8 cellular contexts compared by ENCODE assay signal in the genomic region with DNA sequence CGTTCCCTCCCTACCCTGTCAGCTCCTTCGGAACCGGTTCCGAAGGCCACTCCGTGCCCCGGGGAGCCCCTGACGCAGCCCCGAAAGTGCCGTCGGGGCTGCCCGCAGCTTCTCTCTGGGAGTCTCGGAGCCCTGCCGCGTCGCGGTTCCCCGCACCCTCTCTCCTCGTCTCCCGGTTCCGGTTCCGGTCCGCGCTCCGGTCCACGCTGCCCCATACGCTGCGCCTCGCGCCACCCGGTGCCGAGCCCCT. TPM values are rescaled to one million over a fixed set of nuclear protein-coding genes. Genes with fewer than 3 reads are reported as not detected.
DNase-seq lines count a peak whose midpoint lies in the region; ATAC-seq and TF ChIP-seq lines count a peak whose summit lies in the region.

No MANE protein-coding gene starts in this region.

- H3K4me3 ChIP-seq in GM06990 (replicated peaks; ENCODE audit: low read depth, low read length) = peak overlapping the region; percentile 93
- H3K4me3 ChIP-seq in parathyroid adenoma (ENCODE audit: low read depth, low read length) = peak overlapping the region; percentile 88

- no peaks in the 10 kb centered on the region for H3K9me3 Mint-ChIP-seq in activated T-cell treated with anti-CD3 and anti-CD28 coated beads, Interleukin-2, amount 50 U/mL, for 4 hours

- no peaks in the 10 kb centered on the region for H3K27me3 ChIP-seq in GM06990 (replicated peaks; ENCODE audit: control insufficient read depth, insufficient read depth, low read length)
- no peaks in the 10 kb centered on the region for H3K27me3 ChIP-seq in parathyroid adenoma (ENCODE audit: control insufficient read depth, insufficient read depth, low read length)

- peak overlapping the region; percentile 74 for H3K4me2 ChIP-seq in parathyroid adenoma (ENCODE audit: low read length)

- peak; percentile 74 for DNase-seq in GM06990 (ENCODE audit: extremely low read depth, insufficient read length)
- peak; percentile 40 for DNase-seq in activated T-cell treated with anti-CD3 and anti-CD28 coated beads, Interleukin-2, amount 50 U/mL, for 4 hours
- peak; percentile 40 for DNase-seq in germinal center (ENCODE audit: low spot score)
- no peak for DNase-seq in kidney glomerular epithelial cell (lab: John Stamatoyannopoulos, UW)
- no peak for DNase-seq in NK-92 (lab: John Stamatoyannopoulos, UW; ENCODE audit: unreplicated experiment)

- TF ChIP-seq CTCF in GM06990 (IDR thresholded peaks at IDR 0.05; ENCODE audit: insufficient read depth, low read length, poor library complexity, severe bottlenecking) (no peak), parathyroid adenoma (IDR thresholded peaks at IDR 0.05) (no peak)

- peak overlapping the region; percentile 31 for H3K9ac ChIP-seq in parathyroid adenoma

- peak overlapping the region; percentile 83 for H2AFZ ChIP-seq in parathyroid adenoma

- ATAC-seq in HG03442 (IDR thresholded peaks at IDR 0.05; ENCODE audit: unreplicated experiment) (peak; percentile 6), HG03175 (IDR thresholded peaks at IDR 0.05; ENCODE audit: unreplicated experiment) (no peak)
- ATAC-seq in activated T-cell treated with anti-CD3 and anti-CD28 coated beads, Interleukin-2, amount 50 U/mL, for 4 hours = peak; percentile 25 to 29

- H3K27me3 Mint-ChIP-seq in activated T-cell treated with anti-CD3 and anti-CD28 coated beads, Interleukin-2, amount 50 U/mL, for 4 hours (ENCODE audit: low read depth) = no peaks in the 10 kb centered on the region

- H3K9me3 ChIP-seq in parathyroid adenoma (ENCODE audit: control insufficient read depth, low read length) = no peaks in the 10 kb centered on the region

- H3K36me3 ChIP-seq in GM06990 (ENCODE audit: control insufficient read depth, insufficient read depth, low read length) (peaks cover 32% of the 10 kb centered on the region), parathyroid adenoma (ENCODE audit: control insufficient read depth, insufficient read depth, low read length) (no peaks in the 10 kb centered on the region)

- H3K4me1 Mint-ChIP-seq in activated T-cell treated with anti-CD3 and anti-CD28 coated beads, Interleukin-2, amount 50 U/mL, for 4 hours (ENCODE audit: low read depth) = peaks cover 49% of the 10 kb centered on the region

- H3K36me3 Mint-ChIP-seq in activated T-cell treated with anti-CD3 and anti-CD28 coated beads, Interleukin-2, amount 50 U/mL, for 4 hours (ENCODE audit: insufficient read depth) = peaks cover 62% of the 10 kb centered on the region

- no peaks in the 10 kb centered on the region for H3K79me2 ChIP-seq in parathyroid adenoma

- peak overlapping the region; percentile 93 for H3K4me3 Mint-ChIP-seq in activated T-cell treated with anti-CD3 and anti-CD28 coated beads, Interleukin-2, amount 50 U/mL, for 4 hours

- H3K27ac ChIP-seq in parathyroid adenoma = peak overlapping the region; percentile 89

- H3K4me1 ChIP-seq in parathyroid adenoma = no peaks in the 10 kb centered on the region

RNA-seq across cellular contexts. Expression of a gene that starts 0.6 kb away (rescaled TPM):
- 100 to 1,000 TPM; 217 to 224 (median 220) TPM for total RNA-seq in activated T-cell treated with anti-CD3 and anti-CD28 coated beads, Interleukin-2, amount 50 U/mL, for 4 hours

RNA-seq across cellular contexts. Expression of a gene that starts 9.7 kb away (rescaled TPM):
- total RNA-seq in activated T-cell treated with anti-CD3 and anti-CD28 coated beads, Interleukin-2, amount 50 U/mL, for 4 hours = 10 to 100 TPM; 39.4 to 46.1 (median 41.6) TPM

RNA-seq across cellular contexts. Expression of a gene that starts 11.5 kb away (rescaled TPM):
- total RNA-seq in activated T-cell treated with anti-CD3 and anti-CD28 coated beads, Interleukin-2, amount 50 U/mL, for 4 hours = 100 to 1,000 TPM; 145 to 160 (median 155) TPM

RNA-seq across cellular contexts. Expression of a gene that starts 12.0 kb away (rescaled TPM):
- total RNA-seq in activated T-cell treated with anti-CD3 and anti-CD28 coated beads, Interleukin-2, amount 50 U/mL, for 4 hours = 1 to 10 TPM; 5.8 to 6.6 (median 5.8) TPM

RNA-seq across cellular contexts. Expression of a gene that starts 20.7 kb away (rescaled TPM):
- total RNA-seq in activated T-cell treated with anti-CD3 and anti-CD28 coated beads, Interleukin-2, amount 50 U/mL, for 4 hours = 10 to 100 TPM; 58.2 to 66.2 (median 59.7) TPM

Comparison
In these comparisons a context has a peak if more than half of its experiments do, and no peak if none do; other contexts are left out.
1. DNase-seq: peak in GM06990 (single experiment), activated T-cell treated with anti-CD3 and anti-CD28 coated beads, Interleukin-2, amount 50 U/mL, for 4 hours (single experiment) and germinal center (single experiment); none in kidney glomerular epithelial cell (single experiment) and NK-92 (single experiment).